35 cellular contexts compared by ENCODE assay signal in genomic region chr12:113751513-113751912, GRCh38.
"Had no signal": no experiment of that assay in that cellular context is flagged by ENCODE, and none has a peak within 500 bp of the region (broad histone marks: within the 10 kb centered on the region; RNA-seq: fewer than 3 reads in every experiment).

No MANE protein-coding gene starts in this region.

- H3K4me3 ChIP-seq: MG63 had no signal

- H3K36me3 ChIP-seq: MG63 had no signal

- H3K9me3 ChIP-seq: MG63 had no signal

- DNase-seq: Karpas-422, Kasumi-1, MG63, MM.1S, MV-4-11, NCI-H1048, NCI-H1092, NCI-H1092 treated with DMSO at 0.1 percent for 48 hours, NCI-H1105, NCI-H1105 treated with DMSO at 0.1 percent for 48 hours, NCI-H1417, NCI-H1417 treated with DMSO at 0.1 percent for 48 hours, NCI-H1436, NCI-H1436 treated with DMSO at 0.1 percent for 48 hours, NCI-H146, NCI-H1694, NCI-H1694 treated with DMSO at 0.1 percent for 48 hours, NCI-H187, NCI-H187 treated with DMSO at 0.1 percent for 48 hours, NCI-H1930, NCI-H2029, NCI-H2029 treated with DMSO at 0.1 percent for 48 hours, NCI-H2081, NCI-H2081 treated with DMSO at 0.1 percent for 48 hours, NCI-H2107, NCI-H2171, NCI-H2171 treated with DMSO at 0.1 percent for 48 hours, NCI-H2227 treated with DMSO at 0.1 percent for 48 hours, NCI-H226, NCI-H345, NCI-H446, NCI-H446 treated with DMSO at 0.1 percent for 48 hours, NCI-H510A, NCI-H510A treated with DMSO at 0.1 percent for 48 hours, NCI-H524 had no signal
